Comparison of ENCODE assay signal across 19 cellular contexts in genomic region chr9:2355594-2355993, GRCh38.
DNase-seq lines count a peak whose midpoint lies in the region; ATAC-seq, FAIRE-seq and TF ChIP-seq lines count a peak whose summit lies in the region.
"Had no signal": no experiment of that assay in that cellular context is flagged by ENCODE, and none has a peak within 500 bp of the region (broad histone marks: within the 10 kb centered on the region; RNA-seq: fewer than 3 reads in every experiment).

No MANE protein-coding gene starts in this region.

- no peak overlapping the region for H3K4me2 ChIP-seq in GM23338

- TF ChIP-seq CTCF in GM23338 (conservative IDR thresholded peaks at IDR 0.05; ENCODE audit: low read depth in 2 of 2), result no peak
- no peak for TF ChIP-seq CTCF in bronchial epithelial cell (IDR thresholded peaks at IDR 0.05; ENCODE audit: insufficient read depth, low read length, severe bottlenecking)
- no peak for TF ChIP-seq CTCF in nephron (IDR thresholded peaks at IDR 0.05; ENCODE audit: unreplicated experiment in 3 of 3)
- TF ChIP-seq CTCF in adrenal gland (IDR thresholded peaks at IDR 0.05), result no peak

- no peak for TF ChIP-seq POLR2A in adrenal gland (IDR thresholded peaks at IDR 0.05)

- H3K4me3 Mint-ChIP-seq in GM23338, result no peak overlapping the region
- H3K4me3 Mint-ChIP-seq in nephron, result no peak overlapping the region

- peak; percentile 7 for FAIRE-seq in bronchial epithelial cell (lab: Jason Lieb, UNC)
- FAIRE-seq: D721Med had no signal

- WGBS in adrenal gland, 4 donors, result 38 to 64% (median 47%) methylated on average over 7 of the region's 7 CpGs

- no peaks in the 10 kb centered on the region for H3K36me3 ChIP-seq in GM23338 (ENCODE audit: insufficient read depth)
- H3K36me3 ChIP-seq in bronchial epithelial cell (ENCODE audit: control insufficient read depth, insufficient read depth, low read length), result no peaks in the 10 kb centered on the region
- no peaks in the 10 kb centered on the region for H3K36me3 ChIP-seq in adrenal gland (replicated peaks in 1 of 2)
- H3K36me3 ChIP-seq: BE2C, HAP-1, SJCRH30 had no signal

- H3K4me1 ChIP-seq in GM23338 (ENCODE audit: insufficient read depth) (peaks cover 26% of the 10 kb centered on the region), adrenal gland (replicated peaks in 1 of 2) (no peaks in the 10 kb centered on the region)
- H3K4me1 ChIP-seq: BE2C, HAP-1, SJCRH30 had no signal

- H3F3A ChIP-seq in GM23338 (replicated peaks; ENCODE audit: low read depth), result 0 out of 2 replicates have a peak, but pooled peaks cover 5% of the 10 kb centered on the region

- H3K27me3 Mint-ChIP-seq in GM23338 (ENCODE audit: insufficient read depth, low read depth, poor library complexity), result peaks cover 6% of the 10 kb centered on the region
- H3K27me3 Mint-ChIP-seq in nephron (ENCODE audit: low read depth), result no peaks in the 10 kb centered on the region

- H4K20me1 ChIP-seq in GM23338 (replicated peaks; ENCODE audit: insufficient read depth), result no peaks in the 10 kb centered on the region

- H3K27ac Mint-ChIP-seq in GM23338, result no peak overlapping the region
- peak overlapping the region; percentile 75 to 95 (median 91) for H3K27ac Mint-ChIP-seq in nephron

- H3K27ac ChIP-seq in GM23338 (ENCODE audit: low read depth) (no peak overlapping the region), adrenal gland (no peak overlapping the region)
- H3K27ac ChIP-seq: SJCRH30 had no signal

- no peaks in the 10 kb centered on the region for H3K79me2 ChIP-seq in GM23338 (replicated peaks; ENCODE audit: insufficient read depth)

- no peaks in the 10 kb centered on the region for H3K9me3 ChIP-seq in adrenal gland (replicated peaks in 1 of 3)
- H3K9me3 ChIP-seq: BE2C, HAP-1, SJCRH30 had no signal

- H3K4me3 ChIP-seq in GM23338 (no peak overlapping the region), bronchial epithelial cell (ENCODE audit: low read depth, low read length) (no peak overlapping the region), adrenal gland (no peak overlapping the region)
- H3K4me3 ChIP-seq: HAP-1, SJCRH30 had no signal

- DNase-seq in GM23338 (ENCODE audit: low spot score) (no peak), NCI-H69 (lab: John Stamatoyannopoulos, UW) (peak; percentile 20), bronchial epithelial cell (ENCODE audit: low read depth) (no peak), Right ventricle myocardium inferior (ENCODE audit: missing footprints) (no peak), adrenal gland (no peak), SIG-M5 (lab: John Stamatoyannopoulos, UW) (no peak)
- DNase-seq: BE2C, DMS79, KG1, NCI-H1092 treated with DMSO at 0.1 percent for 48 hours, NCI-H1436 treated with DMSO at 0.1 percent for 48 hours, NCI-H1930, NCI-H2171, NCI-H446, NCI-H526 treated with DMSO at 0.1 percent for 48 hours, SJCRH30 had no signal

- peaks cover 27% of the 10 kb centered on the region for H3K4me1 Mint-ChIP-seq in GM23338
- H3K4me1 Mint-ChIP-seq in nephron, result peaks cover 40% of the 10 kb centered on the region

- ATAC-seq in GM23338 (no peak), Right ventricle myocardium inferior (no peak)

- no peaks in the 10 kb centered on the region; the same call in 1 of the 3 replicates for H3K9me3 Mint-ChIP-seq in GM23338
- H3K9me3 Mint-ChIP-seq in nephron, result peaks cover 3% of the 10 kb centered on the region

- H3K36me3 Mint-ChIP-seq in GM23338 (ENCODE audit: low read depth) (no peaks in the 10 kb centered on the region; the same call in 2 of the 3 replicates), nephron (ENCODE audit: low read depth) (no peaks in the 10 kb centered on the region)

- H3K27me3 ChIP-seq in GM23338 (ENCODE audit: insufficient read depth) (no peaks in the 10 kb centered on the region), bronchial epithelial cell (ENCODE audit: control insufficient read depth, insufficient read depth, low read length) (no peaks in the 10 kb centered on the region), adrenal gland (no peaks in the 10 kb centered on the region)
- H3K27me3 ChIP-seq: BE2C, SJCRH30 had no signal

- peaks cover 13% of the 10 kb centered on the region for H3K9me2 ChIP-seq in GM23338 (ENCODE audit: insufficient read depth)

- peak overlapping the region; percentile 81 for H2AFZ ChIP-seq in GM23338

- intact Hi-C loops in Right ventricle myocardium inferior (cut with DNase I), result no loop called here
- intact Hi-C loops in adrenal gland (cut with DNase I), result no loop called here

TF ChIP-seq in GM23338, 12 proteins besides CTCF, POLR2A, EP300 and RAD21:
- TF ChIP-seq POLR2AphosphoS5 (IDR thresholded peaks at IDR 0.05; ENCODE audit: low read depth) (no peak), EZH2phosphoT487 (IDR thresholded peaks at IDR 0.05; ENCODE audit: unreplicated experiment) (no peak)
TF ChIP-seq in GM23338: peak in this region for 0.
